Comparison of ENCODE assay signal across 15 cellular contexts in genomic region chr10:79391231-79392019, GRCh38. TPM values are rescaled to one million over a fixed set of nuclear protein-coding genes. Genes with fewer than 3 reads are reported as not detected.
DNase-seq lines count a peak whose midpoint lies in the region; ATAC-seq, FAIRE-seq and TF ChIP-seq lines count a peak whose summit lies in the region.
"Had no signal": no experiment of that assay in that cellular context is flagged by ENCODE, and none has a peak within 500 bp of the region (broad histone marks: within the 10 kb centered on the region; RNA-seq: fewer than 3 reads in every experiment).

No MANE protein-coding gene starts in this region.

- peaks cover 8% of the 10 kb centered on the region for H3K4me1 Mint-ChIP-seq in T-helper 17 cell
- no peaks in the 10 kb centered on the region for H3K4me1 Mint-ChIP-seq in activated CD4-positive, alpha-beta T cell treated with anti-CD3 and anti-CD28 coated beads, Interleukin-2, amount 10 ng/mL, durations not matched to agents 7 days and 5 days

- H4K20me1 ChIP-seq in BLaER1 treated with 17β-estradiol and CSF1 and Interleukin-3, amounts not matched to agents 10 nM and 100 nM, result peaks cover 0 to 30% (median 3%) of the 10 kb centered on the region in 11 experiments; a peak in 10 of 22 replicates

- H3K27ac Mint-ChIP-seq in T-helper 17 cell, result no peak overlapping the region
- no peak overlapping the region for H3K27ac Mint-ChIP-seq in activated CD4-positive, alpha-beta T cell treated with anti-CD3 and anti-CD28 coated beads, Interleukin-2, amount 10 ng/mL, durations not matched to agents 7 days and 5 days
- H3K27ac Mint-ChIP-seq: stimulated activated naive CD8-positive, alpha-beta T cell treated with anti-CD3 and anti-CD28 coated beads, Interleukin-15, Interleukin-2, amounts not matched to agents 100 ng/mL and 50 ng/mL, for 24 hours had no signal

- CTCF ChIA-PET in activated CD4-positive, alpha-beta T cell treated with anti-CD3 and anti-CD28 coated beads, Interleukin-2, amount 10 ng/mL, durations not matched to agents 7 days and 5 days (lab: Charles Lee), result interaction anchor here (1.0 to 1.2 kb wide), 3 partner anchors 10 to 43 kb away, joined by 3 to 4 read pairs (median 3); no protein-coding TSS in a partner anchor

- peak overlapping the region in 5 of 11 experiments; percentile 12 to 53 (median 42); a peak in 7 of 22 replicates for H3K9ac ChIP-seq in BLaER1 treated with 17β-estradiol and CSF1 and Interleukin-3, amounts not matched to agents 10 nM and 100 nM

- peak overlapping the region; percentile 48 to 90 (median 76) for H3K4me2 ChIP-seq in BLaER1 treated with 17β-estradiol and CSF1 and Interleukin-3, amounts not matched to agents 10 nM and 100 nM

- H3K4me1 ChIP-seq in BLaER1 treated with 17β-estradiol and CSF1 and Interleukin-3, amounts not matched to agents 10 nM and 100 nM, result peaks cover 29 to 73% (median 64%) of the 10 kb centered on the region in 10 experiments
- H3K4me1 ChIP-seq in cardiac muscle cell (ENCODE audit: low read depth), result peaks cover 17% of the 10 kb centered on the region
- H3K4me1 ChIP-seq: SJSA1 had no signal

- H3K9me3 Mint-ChIP-seq in activated CD4-positive, alpha-beta T cell treated with anti-CD3 and anti-CD28 coated beads, Interleukin-2, amount 10 ng/mL, durations not matched to agents 7 days and 5 days, result no peaks in the 10 kb centered on the region
- H3K9me3 Mint-ChIP-seq: nephron; stimulated activated naive CD8-positive, alpha-beta T cell treated with anti-CD3 and anti-CD28 coated beads, Interleukin-15, Interleukin-2, amounts not matched to agents 100 ng/mL and 50 ng/mL, for 24 hours had no signal

- no peak overlapping the region for H3K4me3 ChIP-seq in BLaER1 treated with 17β-estradiol and CSF1 and Interleukin-3, amounts not matched to agents 10 nM and 100 nM
- no peak overlapping the region for H3K4me3 ChIP-seq in cardiac muscle cell
- H3K4me3 ChIP-seq: SJSA1 had no signal

- H3K9me3 ChIP-seq in BLaER1 treated with 17β-estradiol and CSF1 and Interleukin-3, amounts not matched to agents 10 nM and 100 nM (replicated peaks in 1 of 11), result no peaks in the 10 kb centered on the region
- H3K9me3 ChIP-seq in T-helper 17 cell (ENCODE audit: control insufficient read depth, low read length, poor library complexity, severe bottlenecking), result no peaks in the 10 kb centered on the region
- no peaks in the 10 kb centered on the region for H3K9me3 ChIP-seq in cardiac muscle cell (ENCODE audit: low read depth)
- H3K9me3 ChIP-seq: SJSA1 had no signal

- no peaks in the 10 kb centered on the region for H3K27me3 ChIP-seq in BLaER1 treated with 17β-estradiol and CSF1 and Interleukin-3, amounts not matched to agents 10 nM and 100 nM
- H3K27me3 ChIP-seq in cardiac muscle cell, result no peaks in the 10 kb centered on the region
- H3K27me3 ChIP-seq: SJSA1 had no signal

- POLR2A ChIA-PET in activated CD4-positive, alpha-beta T cell treated with anti-CD3 and anti-CD28 coated beads, Interleukin-2, amount 10 ng/mL, durations not matched to agents 7 days and 5 days (lab: Charles Lee), result no interaction called here

- H3K4me3 Mint-ChIP-seq in T-helper 17 cell, result no peak overlapping the region
- H3K4me3 Mint-ChIP-seq in activated CD4-positive, alpha-beta T cell treated with anti-CD3 and anti-CD28 coated beads, Interleukin-2, amount 10 ng/mL, durations not matched to agents 7 days and 5 days, result no peak overlapping the region
- H3K4me3 Mint-ChIP-seq: nephron; stimulated activated naive CD8-positive, alpha-beta T cell treated with anti-CD3 and anti-CD28 coated beads, Interleukin-15, Interleukin-2, amounts not matched to agents 100 ng/mL and 50 ng/mL, for 24 hours had no signal

- in situ Hi-C loops in GM13977 (cut with MboI; ENCODE audit: low pct_unique_long_range_greater_than_20kb, low sequenced_read_pairs, unreplicated experiment), result no loop called here

- intact Hi-C loops in posterior cingulate gyrus (cut with DNase I), result no loop called here

- ATAC-seq in T-helper 17 cell, result no peak

- FAIRE-seq in HTR-8/SVneo (lab: Jason Lieb, UNC), result no peak
- FAIRE-seq: endometrium had no signal

- TF ChIP-seq CTCF in cardiac muscle cell (IDR thresholded peaks at IDR 0.05; ENCODE audit: low read depth, low read length) (no peak), GM13977 (IDR thresholded peaks at IDR 0.05; ENCODE audit: extremely low read depth, insufficient read depth, missing control alignments) (no peak)

- H3K36me3 ChIP-seq in BLaER1 treated with 17β-estradiol and CSF1 and Interleukin-3, amounts not matched to agents 10 nM and 100 nM, result peaks cover 0 to 79% (median 37%) of the 10 kb centered on the region in 11 experiments; a peak in 14 of 22 replicates
- H3K36me3 ChIP-seq in cardiac muscle cell, result peaks cover 2% of the 10 kb centered on the region

- H3K27ac ChIP-seq in BLaER1 treated with 17β-estradiol and CSF1 and Interleukin-3, amounts not matched to agents 10 nM and 100 nM, result peak overlapping the region in 10 of 11 experiments; percentile 18 to 77 (median 64); a peak in 17 of 22 replicates
- H3K27ac ChIP-seq in cardiac muscle cell, result peak overlapping the region; percentile 20
- H3K27ac ChIP-seq: C4-2B, SJSA1 had no signal

- H3K27me3 Mint-ChIP-seq in T-helper 17 cell, result no peaks in the 10 kb centered on the region
- H3K27me3 Mint-ChIP-seq in activated CD4-positive, alpha-beta T cell treated with anti-CD3 and anti-CD28 coated beads, Interleukin-2, amount 10 ng/mL, durations not matched to agents 7 days and 5 days, result no peaks in the 10 kb centered on the region
- H3K27me3 Mint-ChIP-seq: stimulated activated naive CD8-positive, alpha-beta T cell treated with anti-CD3 and anti-CD28 coated beads, Interleukin-15, Interleukin-2, amounts not matched to agents 100 ng/mL and 50 ng/mL, for 24 hours had no signal

- DNase-seq in T-helper 17 cell, result peak in 2 of 3 donors; percentile 6 to 8
- DNase-seq in cardiac muscle cell (ENCODE audit: low read depth in 1 of 2, low spot score in 1 of 2), result no peak
- DNase-seq in posterior cingulate gyrus, result peak in 8 of 10 donors; percentile 6 to 57 (median 15)
- no peak for DNase-seq in HTR-8/SVneo (ENCODE audit: insufficient read length, low spot score)
- DNase-seq in activated CD4-positive, alpha-beta T cell treated with anti-CD3 and anti-CD28 coated beads, Interleukin-2, amount 10 ng/mL, durations not matched to agents 7 days and 5 days, result no peak
- DNase-seq in GM13977 (ENCODE audit: low spot score), result no peak
- DNase-seq in H4 (ENCODE audit: low spot score), result no peak
- DNase-seq: amniotic stem cell, NCI-H524 treated with DMSO at 0.1 percent for 48 hours had no signal

- peaks cover 2% of the 10 kb centered on the region for H3K36me3 Mint-ChIP-seq in T-helper 17 cell (ENCODE audit: low read depth)
- H3K36me3 Mint-ChIP-seq in activated CD4-positive, alpha-beta T cell treated with anti-CD3 and anti-CD28 coated beads, Interleukin-2, amount 10 ng/mL, durations not matched to agents 7 days and 5 days (ENCODE audit: low read depth), result no peaks in the 10 kb centered on the region

RNA-seq across cellular contexts. Expression of gene PPIF, which starts 44.2 kb away (rescaled TPM):
- total RNA-seq in T-helper 17 cell, result 10 to 100 TPM; 59.4 to 82.3 TPM
- 86.6 and 101 TPM in 2 replicates for total RNA-seq in cardiac muscle cell
- polyA plus RNA-seq in cardiac muscle cell, result 125 and 143 TPM in 2 replicates
- total RNA-seq in activated CD4-positive, alpha-beta T cell treated with anti-CD3 and anti-CD28 coated beads, Interleukin-2, amount 10 ng/mL, durations not matched to agents 7 days and 5 days, result 10 to 100 TPM; 53.7 to 56.7 TPM
- total RNA-seq in H4 (2014; rRNA removed; shearing (Covaris generic)), result 45.2 and 52.3 TPM in 2 replicates

RNA-seq across cellular contexts. Expression of gene ZCCHC24, which starts 54.0 kb away (rescaled TPM):
- total RNA-seq in T-helper 17 cell (1 to 10 TPM; 1.1 to 1.3 TPM), cardiac muscle cell (56.5 and 58.0 TPM in 2 replicates)
- polyA plus RNA-seq in cardiac muscle cell, result 65.4 and 81.5 TPM in 2 replicates
- under 1 TPM; 0.52 to 0.73 TPM for total RNA-seq in activated CD4-positive, alpha-beta T cell treated with anti-CD3 and anti-CD28 coated beads, Interleukin-2, amount 10 ng/mL, durations not matched to agents 7 days and 5 days
- total RNA-seq in H4 (2014; rRNA removed; shearing (Covaris generic)), result 8.7 and 8.8 TPM in 2 replicates

Comparison
In these comparisons a context has a peak if more than half of its experiments do, and no peak if none do; other contexts are left out.
1. DNase-seq: peak in T-helper 17 cell (2 of 3) and posterior cingulate gyrus (8 of 10); none in cardiac muscle cell (0 of 2), HTR-8/SVneo (single experiment), activated CD4-positive, alpha-beta T cell treated with anti-CD3 and anti-CD28 coated beads, Interleukin-2, amount 10 ng/mL, durations not matched to agents 7 days and 5 days (single experiment), GM13977 (single experiment) and H4 (single experiment).